Comparison of ENCODE assay signal across 19 cellular contexts in the genomic region with DNA sequence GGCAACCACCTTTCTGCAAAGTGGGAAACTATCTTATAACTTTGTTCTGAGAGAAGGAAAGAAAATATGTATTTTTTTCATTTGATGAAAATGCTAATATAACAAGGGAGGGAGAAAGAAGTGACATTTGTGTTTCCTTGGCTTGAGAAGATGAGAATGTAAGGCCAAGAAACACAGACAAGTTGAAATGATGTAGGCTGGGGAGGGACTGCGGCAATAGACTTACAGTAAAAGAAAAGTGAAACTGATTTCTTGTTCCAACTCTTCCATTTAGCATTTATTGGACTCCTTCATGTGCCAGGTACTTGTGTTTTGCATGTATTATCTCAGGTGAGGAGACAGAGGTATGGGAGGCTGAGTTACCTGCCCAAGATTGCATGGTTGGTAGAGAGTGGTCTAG.
DNase-seq lines count a peak whose midpoint lies in the region; ATAC-seq and TF ChIP-seq lines count a peak whose summit lies in the region.
"Had no signal": no experiment of that assay in that cellular context is flagged by ENCODE, and none has a peak within 500 bp of the region (broad histone marks: within the 10 kb centered on the region; RNA-seq: fewer than 3 reads in every experiment).

No MANE protein-coding gene starts in this region.

- no peaks in the 10 kb centered on the region for H3K27me3 ChIP-seq in OCI-LY1 (ENCODE audit: insufficient read depth, low read length)
- H3K27me3 ChIP-seq: breast epithelium, hepatocyte had no signal

- POLR2A ChIA-PET in activated CD4-positive, alpha-beta T cell treated with anti-CD3 and anti-CD28 coated beads, Interleukin-2, amount 10 ng/mL, durations not matched to agents 7 days and 5 days (lab: Charles Lee) = no interaction called here

- H3K4me2 ChIP-seq in OCI-LY1 (ENCODE audit: low read length) = peak overlapping the region; percentile 65
- H3K4me2 ChIP-seq: A549, hepatocyte had no signal

- H3F3A ChIP-seq in OCI-LY1 (ENCODE audit: insufficient read depth, low read length) = peaks cover 6% of the 10 kb centered on the region

- H3K9me3 ChIP-seq in OCI-LY1 (ENCODE audit: low read length) = no peaks in the 10 kb centered on the region
- H3K9me3 ChIP-seq: A549, breast epithelium, prostate gland had no signal

- peaks cover 7% of the 10 kb centered on the region for H3K36me3 Mint-ChIP-seq in activated CD4-positive, alpha-beta T cell treated with anti-CD3 and anti-CD28 coated beads, Interleukin-2, amount 10 ng/mL, durations not matched to agents 7 days and 5 days (ENCODE audit: low read depth)
- no peaks in the 10 kb centered on the region for H3K36me3 Mint-ChIP-seq in activated naive CD8-positive, alpha-beta T cell treated with anti-CD3 and anti-CD28 coated beads, Interleukin-2, amount 50 U/mL, for 24 hours (ENCODE audit: low read depth)
- no peaks in the 10 kb centered on the region for H3K36me3 Mint-ChIP-seq in osteocyte (ENCODE audit: unreplicated experiment)

- H4K20me1 ChIP-seq in OCI-LY1 (ENCODE audit: insufficient read depth, low read length) = no peaks in the 10 kb centered on the region

- no peaks in the 10 kb centered on the region for H3K27me3 Mint-ChIP-seq in activated CD4-positive, alpha-beta T cell treated with anti-CD3 and anti-CD28 coated beads, Interleukin-2, amount 10 ng/mL, durations not matched to agents 7 days and 5 days
- H3K27me3 Mint-ChIP-seq in activated naive CD8-positive, alpha-beta T cell treated with anti-CD3 and anti-CD28 coated beads, Interleukin-2, amount 50 U/mL, for 24 hours = no peaks in the 10 kb centered on the region
- no peaks in the 10 kb centered on the region for H3K27me3 Mint-ChIP-seq in osteocyte (ENCODE audit: unreplicated experiment)

- DNase-seq in activated CD4-positive, alpha-beta T cell treated with anti-CD3 and anti-CD28 coated beads, Interleukin-2, amount 10 ng/mL, durations not matched to agents 7 days and 5 days = peak; percentile 13
- no peak for DNase-seq in activated CD4-positive, alpha-beta T cell treated with anti-CD3 and anti-CD28 coated beads for 1 hour
- no peak for DNase-seq in activated naive CD8-positive, alpha-beta T cell treated with anti-CD3 and anti-CD28 coated beads, Interleukin-2, amount 50 U/mL, for 24 hours
- DNase-seq in osteocyte (ENCODE audit: extremely low spot score, unreplicated experiment) (no peak), cortex of kidney (lab: John Stamatoyannopoulos, UW) (no peak), activated gamma-delta T cell treated with Interleukin-2 at 50 U/mL for 16 hours (no peak)
- DNase-seq: effector CD4-positive, alpha-beta T cell; HFFc6; Karpas-422; NCI-H1436 treated with DMSO at 0.1 percent for 48 hours; NCI-H510A; SW 1271 had no signal

- H3K4me3 Mint-ChIP-seq in activated CD4-positive, alpha-beta T cell treated with anti-CD3 and anti-CD28 coated beads, Interleukin-2, amount 10 ng/mL, durations not matched to agents 7 days and 5 days = peak overlapping the region; percentile 42
- peak overlapping the region; percentile 37 for H3K4me3 Mint-ChIP-seq in activated naive CD8-positive, alpha-beta T cell treated with anti-CD3 and anti-CD28 coated beads, Interleukin-2, amount 50 U/mL, for 24 hours
- no peak overlapping the region for H3K4me3 Mint-ChIP-seq in osteocyte (ENCODE audit: unreplicated experiment)
- H3K4me3 Mint-ChIP-seq: HFFc6 had no signal

- peaks cover 39% of the 10 kb centered on the region for H3K4me1 Mint-ChIP-seq in activated CD4-positive, alpha-beta T cell treated with anti-CD3 and anti-CD28 coated beads, Interleukin-2, amount 10 ng/mL, durations not matched to agents 7 days and 5 days
- H3K4me1 Mint-ChIP-seq in activated naive CD8-positive, alpha-beta T cell treated with anti-CD3 and anti-CD28 coated beads, Interleukin-2, amount 50 U/mL, for 24 hours = peaks cover 28% of the 10 kb centered on the region
- H3K4me1 Mint-ChIP-seq in osteocyte (ENCODE audit: unreplicated experiment) = peaks cover 31% of the 10 kb centered on the region

- CTCF ChIA-PET in activated CD4-positive, alpha-beta T cell treated with anti-CD3 and anti-CD28 coated beads, Interleukin-2, amount 10 ng/mL, durations not matched to agents 7 days and 5 days (lab: Charles Lee) = no interaction called here

- no peaks in the 10 kb centered on the region for H3K36me3 ChIP-seq in OCI-LY1 (ENCODE audit: insufficient read depth, low read length)
- H3K36me3 ChIP-seq: breast epithelium, prostate gland had no signal

- peaks cover 100% of the 10 kb centered on the region for H3K4me1 ChIP-seq in OCI-LY1 (ENCODE audit: insufficient read depth, low read length, severe bottlenecking)
- H3K4me1 ChIP-seq: A549 had no signal

- no peaks in the 10 kb centered on the region for H3K9me2 ChIP-seq in OCI-LY1 (ENCODE audit: low read depth, low read length)

- H3K27ac ChIP-seq in OCI-LY1 (ENCODE audit: low read depth, low read length, poor library complexity, severe bottlenecking) = peak overlapping the region; percentile 99
- H3K27ac ChIP-seq: A549, breast epithelium, hepatocyte, prostate gland had no signal

- ATAC-seq in activated naive CD8-positive, alpha-beta T cell treated with anti-CD3 and anti-CD28 coated beads, Interleukin-2, amount 50 U/mL, for 24 hours = no peak
- ATAC-seq in HG02798 (IDR thresholded peaks at IDR 0.05; ENCODE audit: poor library complexity, unreplicated experiment) = no peak
- ATAC-seq: A549, Panc1 had no signal

- H2AFZ ChIP-seq in OCI-LY1 (ENCODE audit: low read length) = no peak overlapping the region
- H2AFZ ChIP-seq: hepatocyte had no signal

- H3K79me2 ChIP-seq in OCI-LY1 (ENCODE audit: insufficient read depth, low read length) = peaks cover 20% of the 10 kb centered on the region

- H3K9me3 Mint-ChIP-seq in activated CD4-positive, alpha-beta T cell treated with anti-CD3 and anti-CD28 coated beads, Interleukin-2, amount 10 ng/mL, durations not matched to agents 7 days and 5 days = no peaks in the 10 kb centered on the region
- H3K9me3 Mint-ChIP-seq in activated naive CD8-positive, alpha-beta T cell treated with anti-CD3 and anti-CD28 coated beads, Interleukin-2, amount 50 U/mL, for 24 hours = no peaks in the 10 kb centered on the region
- no peaks in the 10 kb centered on the region for H3K9me3 Mint-ChIP-seq in osteocyte (ENCODE audit: unreplicated experiment)
- H3K9me3 Mint-ChIP-seq: HFFc6 had no signal

- TF ChIP-seq CTCF in OCI-LY1 (IDR thresholded peaks at IDR 0.05; ENCODE audit: low read length) (no peak), osteocyte (IDR thresholded peaks at IDR 0.05) (no peak)

- H3K27ac Mint-ChIP-seq in activated CD4-positive, alpha-beta T cell treated with anti-CD3 and anti-CD28 coated beads, Interleukin-2, amount 10 ng/mL, durations not matched to agents 7 days and 5 days = peak overlapping the region; percentile 85
- H3K27ac Mint-ChIP-seq in activated naive CD8-positive, alpha-beta T cell treated with anti-CD3 and anti-CD28 coated beads, Interleukin-2, amount 50 U/mL, for 24 hours = peak overlapping the region; percentile 30
- H3K27ac Mint-ChIP-seq in osteocyte (ENCODE audit: unreplicated experiment) = peak overlapping the region; percentile 27
- H3K27ac Mint-ChIP-seq: HFFc6 had no signal

- H3K4me3 ChIP-seq in OCI-LY1 (ENCODE audit: low read depth, low read length, poor library complexity, severe bottlenecking) = peak overlapping the region; percentile 24
- H3K4me3 ChIP-seq: A549, breast epithelium, hepatocyte, prostate gland had no signal

- peak overlapping the region; percentile 4; the same call in 1 of the 2 replicates for H3K9ac ChIP-seq in OCI-LY1 (ENCODE audit: low read length)

Comparison
In these comparisons a context has a peak if more than half of its experiments do, and no peak if none do; other contexts are left out.
1. H3K27ac Mint-ChIP-seq: peak in every context shown above with its lines; median percentile 85 in activated CD4-positive, alpha-beta T cell treated with anti-CD3 and anti-CD28 coated beads, Interleukin-2, amount 10 ng/mL, durations not matched to agents 7 days and 5 days; 30 in activated naive CD8-positive, alpha-beta T cell treated with anti-CD3 and anti-CD28 coated beads, Interleukin-2, amount 50 U/mL, for 24 hours; 27 in osteocyte.